Comparison of ENCODE assay signal across 15 cellular contexts in genomic region chr14:80926706-80927384, GRCh38. TPM values are rescaled to one million over a fixed set of nuclear protein-coding genes. Genes with fewer than 3 reads are reported as not detected.
DNase-seq lines count a peak whose midpoint lies in the region; ATAC-seq and TF ChIP-seq lines count a peak whose summit lies in the region.
"Had no signal": no experiment of that assay in that cellular context is flagged by ENCODE, and none has a peak within 500 bp of the region (broad histone marks: within the 10 kb centered on the region; RNA-seq: fewer than 3 reads in every experiment).

No MANE protein-coding gene starts in this region.

- H3K27me3 Mint-ChIP-seq in endodermal cell (ENCODE audit: insufficient read depth): no peaks in the 10 kb centered on the region
- H3K27me3 Mint-ChIP-seq in T-cell: no peaks in the 10 kb centered on the region

- no peak overlapping the region for H3K9ac ChIP-seq in endodermal cell (ENCODE audit: extremely low read depth, low read length, poor library complexity, severe bottlenecking)

- CTCF ChIA-PET in T-cell (lab: Charles Lee): interaction anchor here in 1 of 2 donors (0.5 kb wide), 1 partner anchor 232 kb away, joined by 4 read pairs; no protein-coding TSS in a partner anchor

- H3K36me3 ChIP-seq in endodermal cell (ENCODE audit: control insufficient read depth, insufficient read depth, low read length): no peaks in the 10 kb centered on the region
- H3K36me3 ChIP-seq: breast epithelium had no signal

- ATAC-seq in T-cell (replicated peaks in 1 of 4): no peak
- ATAC-seq in HG03175 (IDR thresholded peaks at IDR 0.05; ENCODE audit: unreplicated experiment): no peak
- ATAC-seq in GM21423 (IDR thresholded peaks at IDR 0.05; ENCODE audit: unreplicated experiment): no peak

- POLR2A ChIA-PET in T-cell (lab: Charles Lee): no interaction called here

- H3K36me3 Mint-ChIP-seq in endodermal cell (ENCODE audit: low read depth) (peaks cover 2% of the 10 kb centered on the region), T-cell (peaks cover 38% of the 10 kb centered on the region)

- no peaks in the 10 kb centered on the region for H3K9me3 ChIP-seq in endodermal cell (ENCODE audit: control insufficient read depth, low read length)
- H3K9me3 ChIP-seq: breast epithelium had no signal

- H3K9me3 Mint-ChIP-seq in endodermal cell (no peaks in the 10 kb centered on the region), T-cell (peaks cover 0 to 5% (median 0%) of the 10 kb centered on the region in 3 donors)

- H3K4me1 Mint-ChIP-seq in endodermal cell (peaks cover 5% of the 10 kb centered on the region), T-cell (peaks cover 19 to 36% (median 31%) of the 10 kb centered on the region in 3 donors)

- H3K4me1 ChIP-seq in endodermal cell (ENCODE audit: control insufficient read depth, insufficient read depth, low read length): no peaks in the 10 kb centered on the region
- H3K4me1 ChIP-seq: breast epithelium had no signal

- H3K27ac ChIP-seq in endodermal cell (ENCODE audit: low read depth, low read length): no peak overlapping the region
- H3K27ac ChIP-seq: breast epithelium, skin epidermis had no signal

- TF ChIP-seq CTCF in endodermal cell (conservative IDR thresholded peaks at IDR 0.05): no peak

- H3K4me3 Mint-ChIP-seq in endodermal cell: no peak overlapping the region
- H3K4me3 Mint-ChIP-seq in T-cell: no peak overlapping the region
- H3K4me3 Mint-ChIP-seq: neural crest cell had no signal

- H3K27ac Mint-ChIP-seq in endodermal cell (peak overlapping the region; percentile 78), T-cell (no peak overlapping the region)

- WGBS in endodermal cell (ENCODE audit: insufficient coverage in 1 of 2, insufficient read length in 1 of 2), 2 experiments: 87 to 92% methylated on average over 6 of the region's 6 CpGs

- DNase-seq in ELR (ENCODE audit: low read depth) (peak; percentile 12), MV-4-11 (lab: John Stamatoyannopoulos, UW) (peak; percentile 82), endodermal cell (no peak), non-pigmented ciliary epithelial cell (ENCODE audit: low read depth) (peak; percentile 55), T-cell (no peak)
- DNase-seq: activated effector memory CD4-positive, alpha-beta T cell treated with anti-CD3 and anti-CD28 coated beads, Interleukin-2, amount 50 U/mL, for 16 hours; NCI-H146; NCI-H510A had no signal

- no peaks in the 10 kb centered on the region for H3K27me3 ChIP-seq in endodermal cell (ENCODE audit: control insufficient read depth, insufficient read depth, low read length, poor library complexity, severe bottlenecking)
- H3K27me3 ChIP-seq: breast epithelium had no signal

- H3K4me3 ChIP-seq in endodermal cell (ENCODE audit: low read length): no peak overlapping the region
- H3K4me3 ChIP-seq: breast epithelium, lung, skin epidermis had no signal

RNA-seq across cellular contexts. Expression of gene CEP128, which starts 14.7 kb away (rescaled TPM):
- total RNA-seq in endodermal cell: 10 to 100 TPM; 21.6 to 29.0 TPM
- 8.2 TPM for polyA plus RNA-seq in endodermal cell (2013, experiment 1 of 2)
- polyA plus RNA-seq in endodermal cell (2013, experiment 2 of 2): 9.9 TPM
- total RNA-seq in T-cell: 10 to 100 TPM; 12.6 to 24.8 (median 15.2) TPM

RNA-seq across cellular contexts. Expression of gene TSHR, which starts 28.6 kb away (rescaled TPM):
- total RNA-seq in endodermal cell (under 1 TPM in 1 of 2 donors, not detected in 1; 0.58 TPM), T-cell (1 to 10 TPM in 2 of 5 donors, under 1 TPM in 3; 0.25 to 1.7 (median 0.86) TPM)
- 0.25 TPM for polyA plus RNA-seq in endodermal cell (2013, experiment 1 of 2)
- not detected for polyA plus RNA-seq in endodermal cell (2013, experiment 2 of 2)
- total RNA-seq: neural crest cell had no signal
- polyA plus RNA-seq: IgD-negative memory B cell had no signal

Comparison
In these comparisons a context has a peak if more than half of its experiments do, and no peak if none do; other contexts are left out.
1. DNase-seq: peak in ELR (single experiment), MV-4-11 (single experiment) and non-pigmented ciliary epithelial cell (single experiment); none in endodermal cell (single experiment) and T-cell (0 of 34).